1 cellular context compared by ENCODE assay signal in the genomic region with DNA sequence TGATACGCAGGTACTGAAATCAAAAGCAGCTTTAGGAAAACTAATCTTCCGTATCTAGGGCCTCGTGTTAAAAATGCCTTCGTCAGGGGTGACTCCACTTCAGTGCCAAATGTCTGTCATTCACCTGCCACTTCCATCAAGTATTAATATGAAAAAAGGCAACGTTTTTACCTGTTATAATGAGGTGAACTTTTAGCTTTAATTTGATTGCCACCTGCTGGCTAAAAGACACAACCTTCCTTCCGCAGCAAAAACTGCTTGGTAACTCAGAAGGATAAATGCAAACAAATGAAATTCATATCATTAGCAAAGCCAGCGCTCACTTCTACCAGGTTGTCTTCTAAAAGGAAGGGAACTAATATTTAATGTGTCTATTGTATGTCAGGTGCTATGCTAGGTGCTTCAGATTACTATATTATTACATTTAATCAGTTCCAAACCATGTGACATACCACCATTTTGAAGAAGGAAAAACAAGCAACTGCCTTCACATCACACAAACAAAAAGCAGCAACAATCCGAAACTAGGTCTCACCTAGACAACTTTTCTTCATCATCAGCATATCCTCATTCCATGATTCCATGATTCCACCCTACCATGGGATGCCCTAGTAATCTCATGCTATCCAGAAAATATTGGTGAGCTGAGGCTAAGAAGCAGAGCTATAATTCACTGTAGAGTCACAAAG.
TF ChIP-seq lines count a peak whose summit lies in the region.

No MANE protein-coding gene starts in this region.

TF ChIP-seq in H1, 55 proteins besides CTCF, POLR2A, EP300 and RAD21:
- no peak for TF ChIP-seq YY1 (IDR thresholded peaks at IDR 0.05; ENCODE audit: low read depth, low read length)
- TF ChIP-seq CHD1 (IDR thresholded peaks at IDR 0.05; ENCODE audit: low read depth, low read length) = no peak
- no peak for TF ChIP-seq SP4 (IDR thresholded peaks at IDR 0.05; ENCODE audit: low read length)
- no peak for TF ChIP-seq BACH1 (IDR thresholded peaks at IDR 0.05; ENCODE audit: low read length)
- no peak for TF ChIP-seq NRF1 (IDR thresholded peaks at IDR 0.05; ENCODE audit: low read depth, low read length)
- TF ChIP-seq POLR2AphosphoS5 (IDR thresholded peaks at IDR 0.05; ENCODE audit: low read depth, low read length) = no peak
- TF ChIP-seq TAF7 (optimal IDR thresholded peaks at IDR 0.05; ENCODE audit: borderline replicate concordance, low read depth, low read length) = no peak
- TF ChIP-seq TEAD4 (IDR thresholded peaks at IDR 0.05; ENCODE audit: low read depth, low read length) = no peak
